Comparison of ENCODE assay signal across 11 cellular contexts in genomic region chr5:149646564-149646963, GRCh38.
DNase-seq lines count a peak whose midpoint lies in the region; ATAC-seq and TF ChIP-seq lines count a peak whose summit lies in the region.
"Had no signal": no experiment of that assay in that cellular context is flagged by ENCODE, and none has a peak within 500 bp of the region (broad histone marks: within the 10 kb centered on the region; RNA-seq: fewer than 3 reads in every experiment).

No MANE protein-coding gene starts in this region.

- ATAC-seq in GM21717 (IDR thresholded peaks at IDR 0.05; ENCODE audit: unreplicated experiment) (no peak), HG02973 (IDR thresholded peaks at IDR 0.05; ENCODE audit: unreplicated experiment) (no peak), GM18868 (IDR thresholded peaks at IDR 0.05; ENCODE audit: unreplicated experiment) (no peak)
- ATAC-seq: PC-3 had no signal

- TF ChIP-seq CTCF in endothelial cell (IDR thresholded peaks at IDR 0.05; ENCODE audit: unreplicated experiment) = no peak

- no peaks in the 10 kb centered on the region for H3K36me3 ChIP-seq in SJCRH30

- no peak overlapping the region for H3K4me3 ChIP-seq in SJCRH30

- peak in 4 of 6 experiments; percentile 21 to 46 (median 29) for DNase-seq in stimulated activated naive CD4-positive, alpha-beta T cell (lab: John Stamatoyannopoulos, UW)
- DNase-seq in stimulated activated naive CD4-positive, alpha-beta T cell treated with Interleukin-2 at 50 U/mL for 16 hours (lab: John Stamatoyannopoulos, UW) = no peak
- peak; percentile 98 to 99 for DNase-seq in SJCRH30
- no peak for DNase-seq in endothelial cell (ENCODE audit: low spot score)
- no peak for DNase-seq in GF-D8 (lab: John Stamatoyannopoulos, UW)
- DNase-seq: KG1, PC-3 had no signal

- H3K9me3 ChIP-seq in SJCRH30 (replicated peaks) = no peaks in the 10 kb centered on the region

- peaks cover 32% of the 10 kb centered on the region for H3K4me1 ChIP-seq in SJCRH30

- peaks cover 3% of the 10 kb centered on the region for H3K27me3 Mint-ChIP-seq in endothelial cell (ENCODE audit: unreplicated experiment)
- H3K27me3 Mint-ChIP-seq: stimulated activated naive CD8-positive, alpha-beta T cell treated with anti-CD3 and anti-CD28 coated beads, Interleukin-15, Interleukin-2, amounts not matched to agents 100 ng/mL and 50 ng/mL, for 24 hours had no signal

- H3K27ac ChIP-seq in SJCRH30 = peak overlapping the region; percentile 80

- no peaks in the 10 kb centered on the region for H3K4me1 Mint-ChIP-seq in endothelial cell (ENCODE audit: unreplicated experiment)

- no peaks in the 10 kb centered on the region for H3K36me3 Mint-ChIP-seq in endothelial cell (ENCODE audit: low read depth, unreplicated experiment)

- H3K4me3 Mint-ChIP-seq in endothelial cell (ENCODE audit: unreplicated experiment) = no peak overlapping the region
- H3K4me3 Mint-ChIP-seq: stimulated activated naive CD8-positive, alpha-beta T cell treated with anti-CD3 and anti-CD28 coated beads, Interleukin-15, Interleukin-2, amounts not matched to agents 100 ng/mL and 50 ng/mL, for 24 hours had no signal

- no peaks in the 10 kb centered on the region for H3K27me3 ChIP-seq in SJCRH30

- H3K9me3 Mint-ChIP-seq in endothelial cell (ENCODE audit: unreplicated experiment) = no peaks in the 10 kb centered on the region
- H3K9me3 Mint-ChIP-seq: stimulated activated naive CD8-positive, alpha-beta T cell treated with anti-CD3 and anti-CD28 coated beads, Interleukin-15, Interleukin-2, amounts not matched to agents 100 ng/mL and 50 ng/mL, for 24 hours had no signal

- H3K27ac Mint-ChIP-seq in endothelial cell (ENCODE audit: unreplicated experiment) = peak overlapping the region; percentile 70
- H3K27ac Mint-ChIP-seq: stimulated activated naive CD8-positive, alpha-beta T cell treated with anti-CD3 and anti-CD28 coated beads, Interleukin-15, Interleukin-2, amounts not matched to agents 100 ng/mL and 50 ng/mL, for 24 hours had no signal

Comparison
In these comparisons a context has a peak if more than half of its experiments do, and no peak if none do; other contexts are left out.
1. DNase-seq: peak in stimulated activated naive CD4-positive, alpha-beta T cell (4 of 6) and SJCRH30 (2 of 2); none in stimulated activated naive CD4-positive, alpha-beta T cell treated with Interleukin-2 at 50 U/mL for 16 hours (single experiment), endothelial cell (single experiment) and GF-D8 (single experiment).